Comparison of ENCODE assay signal across 1 cellular context in genomic region chr20:59024111-59024530, GRCh38.
TF ChIP-seq lines count a peak whose summit lies in the region.

No MANE protein-coding gene starts in this region.

TF ChIP-seq in HepG2, 621 proteins besides CTCF, POLR2A, EP300 and RAD21:
- TF ChIP-seq ZNF687 (CRISPR knock-in tag; IDR thresholded peaks at IDR 0.05) (peak; percentile 39; the same call in 1 of the 2 replicates), HCFC1 (IDR thresholded peaks at IDR 0.05; ENCODE audit: low read depth, low read length) (no peak), ZXDC (CRISPR knock-in tag; IDR thresholded peaks at IDR 0.05) (0 out of 2 replicates have a peak, but pooled peaks have one; percentile 55), MTA1 (CRISPR knock-in tag; IDR thresholded peaks at IDR 0.05; ENCODE audit: borderline replicate concordance) (no peak; the same call in 1 of the 2 replicates), SKI (IDR thresholded peaks at IDR 0.05; ENCODE audit: partially characterized antibody) (no peak), ZNF646 (CRISPR knock-in tag; IDR thresholded peaks at IDR 0.05) (no peak), HNRNPLL (IDR thresholded peaks at IDR 0.05; ENCODE audit: low read depth, low read length, poor library complexity, severe bottlenecking) (peak; percentile 15), SNAPC5 (CRISPR knock-in tag; IDR thresholded peaks at IDR 0.05; ENCODE audit: borderline replicate concordance) (no peak), ZBTB33 (CRISPR knock-in tag; IDR thresholded peaks at IDR 0.05) (0 out of 2 replicates have a peak, but pooled peaks have one; percentile 27), PAF1 (CRISPR knock-in tag; IDR thresholded peaks at IDR 0.05) (peak; percentile 32), PHF5A (CRISPR knock-in tag; IDR thresholded peaks at IDR 0.05; ENCODE audit: low read depth, unreplicated experiment) (no peak), CSRNP2 (CRISPR knock-in tag; conservative IDR thresholded peaks at IDR 0.05; ENCODE audit: low read depth) (0 out of 2 replicates have a peak, but pooled peaks have one; percentile 1), AGO2 (optimal IDR thresholded peaks at IDR 0.05; ENCODE audit: low read depth, low read length) (peak; percentile 96), AGO1 (IDR thresholded peaks at IDR 0.05; ENCODE audit: low read depth, low read length, poor library complexity, severe bottlenecking) (peak; percentile 58), DMTF1 (CRISPR knock-in tag; IDR thresholded peaks at IDR 0.05) (no peak), ZNF333 (CRISPR knock-in tag; IDR thresholded peaks at IDR 0.05; ENCODE audit: borderline replicate concordance) (0 out of 2 replicates have a peak, but pooled peaks have one; percentile 45), KDM5B (CRISPR knock-in tag; IDR thresholded peaks at IDR 0.05; ENCODE audit: borderline replicate concordance) (peak; percentile 53; the same call in 1 of the 2 replicates), ZC3H13 (CRISPR knock-in tag; IDR thresholded peaks at IDR 0.05) (peak; percentile 56), ZFX (CRISPR knock-in tag; IDR thresholded peaks at IDR 0.05; ENCODE audit: low read depth) (0 out of 2 replicates have a peak, but pooled peaks have one; percentile 1), RBFOX2 (IDR thresholded peaks at IDR 0.05; ENCODE audit: low read depth, low read length) (peak; percentile 70), RBM22 (optimal IDR thresholded peaks at IDR 0.05; ENCODE audit: low read length) (peak; percentile 79), ZMYM2 (CRISPR knock-in tag; IDR thresholded peaks at IDR 0.05) (no peak), E2F2 (CRISPR knock-in tag; IDR thresholded peaks at IDR 0.05; ENCODE audit: borderline replicate concordance) (no peak), ARHGAP35 (CRISPR knock-in tag; IDR thresholded peaks at IDR 0.05; ENCODE audit: borderline replicate concordance) (0 out of 2 replicates have a peak, but pooled peaks have one; percentile 26), POLR2AphosphoS5 (IDR thresholded peaks at IDR 0.05; ENCODE audit: low read depth, low read length) (0 out of 2 replicates have a peak, but pooled peaks have one; percentile 14)
